In the genomic region with DNA sequence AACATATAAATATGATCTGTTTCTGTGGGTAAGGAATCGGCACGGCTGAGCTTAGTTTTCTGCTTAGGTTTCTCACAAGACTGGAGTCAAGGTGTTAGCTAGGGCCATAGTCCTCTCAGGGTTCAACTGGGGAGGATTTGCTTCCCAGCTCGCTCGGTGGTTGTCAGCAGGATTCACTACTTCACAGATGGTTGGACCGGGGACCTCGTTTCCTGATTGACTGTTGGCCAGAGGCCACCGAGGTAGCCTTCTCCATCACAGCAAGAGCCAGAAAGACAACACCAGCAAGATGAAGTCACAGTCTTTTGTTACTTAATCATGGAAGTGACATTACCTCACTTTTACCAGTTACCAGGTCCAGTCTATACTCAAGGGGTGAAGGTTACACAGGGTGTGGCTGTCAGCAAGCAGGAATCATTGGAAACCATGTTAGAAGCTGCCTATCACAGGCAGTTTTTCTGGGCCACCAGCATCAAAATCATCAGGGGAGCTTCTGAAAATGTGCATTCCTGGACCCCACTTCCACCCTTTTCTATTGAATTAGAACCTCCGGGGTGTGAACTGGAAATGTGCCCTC, we compare ENCODE assay signal across 19 cellular contexts. TPM values are rescaled to one million over a fixed set of nuclear protein-coding genes. Genes with fewer than 3 reads are reported as not detected.
A peak's percentile ranks its signal among the peaks of the same experiment; 100 is the strongest.
DNase-seq lines count a peak whose midpoint lies in the region; ATAC-seq and TF ChIP-seq lines count a peak whose summit lies in the region.
"Had no signal": no experiment of that assay in that cellular context is flagged by ENCODE, and none has a peak within 500 bp of the region (broad histone marks: within the 10 kb centered on the region; RNA-seq: fewer than 3 reads in every experiment).

No MANE protein-coding gene starts in this region.

- intact Hi-C loops in left ventricle myocardium inferior (cut with micrococcal nuclease), result no loop called here
- intact Hi-C loops in cardiac septum (cut with DNase I), result loop anchor here (1.0 kb wide), 1 partner anchor 45 kb away; no protein-coding TSS in a partner anchor
- intact Hi-C loops in psoas muscle (cut with DNase I), result loop anchor here (2.0 to 5.0 kb wide), 3 partner anchors 43 to 92 kb away; no protein-coding TSS in a partner anchor

- WGBS in psoas muscle, 3 donors, result 47 to 60% (median 47%) methylated on average over 8 of the region's 8 CpGs

- in situ Hi-C loops in HAP-1 (cut with MboI; ENCODE audit: low sequenced_read_pairs), result loop anchor here (25.0 kb wide), 1 partner anchor 378 kb away; the partner anchor contains the start of gene C1RL

- H3K4me1 ChIP-seq in left ventricle myocardium inferior (peaks cover 14% of the 10 kb centered on the region), psoas muscle (peaks cover 12% of the 10 kb centered on the region), HAP-1 (no peaks in the 10 kb centered on the region)

- H3K27me3 ChIP-seq in left ventricle myocardium inferior (ENCODE audit: low read depth), result no peaks in the 10 kb centered on the region
- no peaks in the 10 kb centered on the region for H3K27me3 ChIP-seq in psoas muscle (ENCODE audit: insufficient read depth in 3 of 3, low read length in 2 of 3)
- H3K27me3 ChIP-seq in HAP-1 (ENCODE audit: low read depth), result no peaks in the 10 kb centered on the region
- H3K27me3 ChIP-seq: MG63 had no signal

- H3K36me3 ChIP-seq in left ventricle myocardium inferior, result peaks cover 32% of the 10 kb centered on the region
- H3K36me3 ChIP-seq in psoas muscle (ENCODE audit: insufficient read depth in 1 of 2, low read depth in 1 of 2), result peaks cover 15 to 37% of the 10 kb centered on the region in 2 donors
- peaks cover 18% of the 10 kb centered on the region for H3K36me3 ChIP-seq in HAP-1 (replicated peaks)

- H3K9me3 ChIP-seq in left ventricle myocardium inferior (replicated peaks) (no peaks in the 10 kb centered on the region), psoas muscle (no peaks in the 10 kb centered on the region), HAP-1 (no peaks in the 10 kb centered on the region)
- H3K9me3 ChIP-seq: A549, MG63 had no signal

- no peak for ATAC-seq in psoas muscle
- no peak for ATAC-seq in HG03354 (IDR thresholded peaks at IDR 0.05; ENCODE audit: poor library complexity, severe bottlenecking, unreplicated experiment)

- TF ChIP-seq CTCF in left ventricle myocardium inferior (IDR thresholded peaks at IDR 0.05; ENCODE audit: borderline replicate concordance) (no peak), psoas muscle (IDR thresholded peaks at IDR 0.05) (no peak)

- DNase-seq in left ventricle myocardium inferior (no peak), cardiac septum (ENCODE audit: low spot score) (no peak), dermis blood vessel endothelial cell (peak; percentile 42), psoas muscle (no peak), HAP-1 (ENCODE audit: low spot score in 2 of 2) (no peak)
- no peak for DNase-seq in activated CD4-positive, CD25-positive, alpha-beta regulatory T cell treated with anti-CD3 and anti-CD28 coated beads, Interleukin-2, amount 50 U/mL, for 72 hours
- no peak for DNase-seq in stimulated activated CD4-positive, alpha-beta T cell treated with anti-CD3 and anti-CD28 coated beads, Interleukin-4, amount 100 ng/mL, for 4 hours
- DNase-seq: DMS 273 treated with DMSO at 0.1 percent for 48 hours, IMR-90, Karpas-422, MG63, NCI-H1092, NCI-H146, NCI-H2081, NCI-H510A, NCI-H774, PC-3 had no signal

- H3K27ac ChIP-seq in left ventricle myocardium inferior (replicated peaks), result peak overlapping the region; percentile 71
- H3K27ac ChIP-seq in psoas muscle, result peak overlapping the region; percentile 84

- H3K4me3 ChIP-seq in left ventricle myocardium inferior (no peak overlapping the region), psoas muscle (no peak overlapping the region), HAP-1 (no peak overlapping the region)
- H3K4me3 ChIP-seq: A549, MG63 had no signal

RNA-seq across cellular contexts. Expression of gene COPS7A, which starts 10.7 kb away (rescaled TPM):
- total RNA-seq in left ventricle myocardium inferior, result 73.2 TPM
- total RNA-seq in cardiac septum, result 64.7 TPM
- total RNA-seq in dermis blood vessel endothelial cell, result 31.7 and 41.4 TPM in 2 replicates
- 10 to 100 TPM; 72.3 to 86.2 (median 77.1) TPM for total RNA-seq in psoas muscle
- polyA plus RNA-seq in psoas muscle, result 100 to 1,000 TPM in 2 of 3 donors, 10 to 100 TPM in 1; 79.2 to 157 (median 104) TPM

RNA-seq across cellular contexts. Expression of gene MLF2, which starts 18.3 kb away (rescaled TPM):
- total RNA-seq in left ventricle myocardium inferior (153 TPM), cardiac septum (135 TPM), dermis blood vessel endothelial cell (107 and 161 TPM in 2 replicates), psoas muscle (100 to 1,000 TPM; 104 to 188 (median 132) TPM)
- polyA plus RNA-seq in psoas muscle, result 100 to 1,000 TPM; 113 to 245 (median 176) TPM

RNA-seq across cellular contexts. Expression of gene PTMS, which starts 31.6 kb away (rescaled TPM):
- total RNA-seq in left ventricle myocardium inferior (104 TPM), cardiac septum (234 TPM), dermis blood vessel endothelial cell (65.5 and 130 TPM in 2 replicates), psoas muscle (100 to 1,000 TPM in 1 of 4 donors, 10 to 100 TPM in 3; 69.0 to 104 (median 77.1) TPM)
- 10 to 100 TPM; 65.4 to 93.7 (median 87.7) TPM for polyA plus RNA-seq in psoas muscle

RNA-seq across cellular contexts. Expression of gene PIANP, which starts 34.0 kb away (rescaled TPM):
- total RNA-seq in left ventricle myocardium inferior, result 0.41 TPM
- 0.40 TPM for total RNA-seq in cardiac septum
- not detected in 2 replicates for total RNA-seq in dermis blood vessel endothelial cell
- total RNA-seq in psoas muscle, result under 1 TPM in 3 of 4 donors, not detected in 1; 0.10 to 0.17 (median 0.15) TPM
- under 1 TPM in 2 of 3 donors, not detected in 1; 0.17 to 0.21 TPM for polyA plus RNA-seq in psoas muscle
- total RNA-seq: PC-3 had no signal

RNA-seq across cellular contexts. Expression of gene LAG3, which starts 37.7 kb away (rescaled TPM):
- not detected for total RNA-seq in left ventricle myocardium inferior
- 0.57 TPM for total RNA-seq in cardiac septum
- under 0.01 and 0.05 TPM in 2 replicates for total RNA-seq in dermis blood vessel endothelial cell
- total RNA-seq in psoas muscle, result under 1 TPM in 2 of 4 donors, not detected in 2; 0.11 to 0.24 TPM
- under 1 TPM in 2 of 3 donors, not detected in 1; 0.05 to 0.06 TPM for polyA plus RNA-seq in psoas muscle
- total RNA-seq: IMR-90 had no signal
